In the genomic region with DNA sequence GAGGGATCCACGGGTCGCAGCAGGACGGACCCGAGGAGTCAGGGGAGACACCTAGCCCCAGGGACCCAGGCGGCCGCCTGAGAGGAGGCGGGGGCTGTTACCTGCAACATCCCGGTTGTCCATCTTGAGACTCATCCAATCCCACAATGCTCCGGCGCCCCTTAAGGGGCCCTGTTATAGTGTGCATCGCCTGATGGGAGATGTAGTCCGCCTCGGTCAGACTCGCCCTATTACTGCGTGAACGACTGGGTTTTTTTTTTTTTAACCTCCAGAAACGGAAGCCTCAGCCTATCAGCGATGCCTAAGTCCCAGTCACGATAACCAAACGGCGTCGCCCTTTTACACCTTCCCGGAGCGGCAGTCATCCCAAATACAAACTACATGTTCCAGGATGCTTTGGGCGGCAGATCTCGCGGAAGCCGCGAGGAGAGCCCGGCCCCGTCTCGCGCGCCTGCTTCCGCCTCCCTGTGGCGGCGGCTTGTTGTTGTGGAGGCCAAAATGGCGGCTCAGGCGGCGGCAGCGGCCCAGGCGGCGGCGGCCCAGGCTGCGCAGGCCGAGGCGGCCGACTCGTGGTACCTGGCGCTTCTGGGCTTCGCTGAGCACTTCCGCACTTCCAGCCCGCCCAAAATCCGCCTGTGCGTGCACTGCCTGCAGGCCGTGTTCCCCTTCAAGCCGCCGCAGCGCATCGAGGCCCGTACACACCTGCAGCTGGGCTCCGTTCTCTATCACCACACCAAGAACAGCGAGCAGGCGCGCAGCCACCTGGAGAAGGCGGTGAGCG, we compare ENCODE assay signal across 8 cellular contexts. TPM values are rescaled to one million over a fixed set of nuclear protein-coding genes. Genes with fewer than 3 reads are reported as not detected.
DNase-seq lines count a peak whose midpoint lies in the region; ATAC-seq and TF ChIP-seq lines count a peak whose summit lies in the region.

A gene with protein sequence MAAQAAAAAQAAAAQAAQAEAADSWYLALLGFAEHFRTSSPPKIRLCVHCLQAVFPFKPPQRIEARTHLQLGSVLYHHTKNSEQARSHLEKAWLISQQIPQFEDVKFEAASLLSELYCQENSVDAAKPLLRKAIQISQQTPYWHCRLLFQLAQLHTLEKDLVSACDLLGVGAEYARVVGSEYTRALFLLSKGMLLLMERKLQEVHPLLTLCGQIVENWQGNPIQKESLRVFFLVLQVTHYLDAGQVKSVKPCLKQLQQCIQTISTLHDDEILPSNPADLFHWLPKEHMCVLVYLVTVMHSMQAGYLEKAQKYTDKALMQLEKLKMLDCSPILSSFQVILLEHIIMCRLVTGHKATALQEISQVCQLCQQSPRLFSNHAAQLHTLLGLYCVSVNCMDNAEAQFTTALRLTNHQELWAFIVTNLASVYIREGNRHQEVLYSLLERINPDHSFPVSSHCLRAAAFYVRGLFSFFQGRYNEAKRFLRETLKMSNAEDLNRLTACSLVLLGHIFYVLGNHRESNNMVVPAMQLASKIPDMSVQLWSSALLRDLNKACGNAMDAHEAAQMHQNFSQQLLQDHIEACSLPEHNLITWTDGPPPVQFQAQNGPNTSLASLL (plus strand): TSS at position 468 of the 781 bp plus-strand sequence. CDS start 31 bp downstream, at position 499.
TSS of gene SUGP1 (minus strand) at position 148 of the 781 bp plus-strand sequence. CDS start at position 135, 13 bp downstream.

- DNase-seq in CD14-positive monocyte (ENCODE audit: low spot score) (peak; percentile 85), NCI-H69 (lab: John Stamatoyannopoulos, UW) (peak; percentile 96), dermis microvascular lymphatic vessel endothelial cell (ENCODE audit: low read depth in 2 of 2) (peak; percentile 73 to 92)
- peak; percentile 85 to 86 for DNase-seq in activated CD4-positive, alpha-beta T cell treated with anti-CD3 and anti-CD28 coated beads, Interleukin-2, amount 50 U/mL, for 4 hours
- peak; percentile 91 for DNase-seq in stimulated activated CD4-positive, alpha-beta T cell treated with anti-CD3 and anti-CD28 coated beads, Interleukin-4, amount 100 ng/mL, for 24 hours

- peak within 1 kb of the TSS; percentile 97 to 100 (median 100) for H3K27ac Mint-ChIP-seq in CD14-positive monocyte

- peaks cover 0 to 21% (median 15%) of the 10 kb centered on the region in 4 donors for H3K36me3 ChIP-seq in liver (ENCODE audit: control insufficient read depth in 4 of 4, insufficient read depth in 3 of 4, low read depth in 1 of 4, low read length in 3 of 4)

- peak within 1 kb of the TSS; percentile 62 to 90 (median 71) for H3K4me3 ChIP-seq in liver (ENCODE audit: low read depth in 1 of 3, low read length in 3 of 3)

- no peaks in the 10 kb centered on the region for H3K9me3 ChIP-seq in liver (ENCODE audit: control insufficient read depth in 4 of 4, low read length in 3 of 4)

- peaks cover 10 to 21% (median 17%) of the 10 kb centered on the region in 4 donors for H3K4me1 ChIP-seq in liver (ENCODE audit: control insufficient read depth in 4 of 4, insufficient read depth in 4 of 4, low read length in 3 of 4)

- intact Hi-C loops in CD14-positive monocyte (cut with micrococcal nuclease) = loop anchor here (5.0 to 10.0 kb wide), 3 partner anchors 126 to 297 kb away; partner anchors contain the start of genes BORCS8 (in 2 of the 2), RFXANK (in 2 of the 2) and PBX4 (in 1 of the 2)

- no peaks in the 10 kb centered on the region for H3K27me3 ChIP-seq in liver (ENCODE audit: control insufficient read depth in 4 of 4, insufficient read depth in 4 of 4, low read length in 3 of 4)

- peak; percentile 41 for TF ChIP-seq CTCF in CD14-positive monocyte (IDR thresholded peaks at IDR 0.05)
- TF ChIP-seq CTCF in liver (IDR thresholded peaks at IDR 0.05; ENCODE audit: low read depth, low read length, missing input control) = peak; percentile 39

- H3K9ac ChIP-seq in liver (ENCODE audit: low read depth in 1 of 2, low read length in 2 of 2) = peak within 1 kb of the TSS; percentile 59 to 97

- H3K27me3 Mint-ChIP-seq in CD14-positive monocyte (ENCODE audit: low read depth in 3 of 3) = no peaks in the 10 kb centered on the region

- peak within 1 kb of the TSS; percentile 75 to 92 for H3K27ac ChIP-seq in liver (ENCODE audit: low read depth in 1 of 2, low read length in 2 of 2)

- peaks cover 29% of the 10 kb centered on the region for H3K4me1 Mint-ChIP-seq in CD14-positive monocyte

- peaks cover 30 to 42% of the 10 kb centered on the region in 2 donors for H3K36me3 Mint-ChIP-seq in CD14-positive monocyte

- TF ChIP-seq RAD21 in liver (IDR thresholded peaks at IDR 0.05) = peak; percentile 37 to 46

- H3K4me3 Mint-ChIP-seq in CD14-positive monocyte = peak within 1 kb of the TSS; percentile 90 to 99

- under 1% methylated on average over 67 of the region's 67 CpGs for WGBS in liver

- ATAC-seq in GM19328 (IDR thresholded peaks at IDR 0.05; ENCODE audit: unreplicated experiment) = peak; percentile 85
- ATAC-seq in HG03520 (IDR thresholded peaks at IDR 0.05; ENCODE audit: unreplicated experiment) = peak; percentile 83

- no peaks in the 10 kb centered on the region for H3K9me3 Mint-ChIP-seq in CD14-positive monocyte

TF ChIP-seq in liver, 16 proteins besides CTCF, POLR2A, EP300 and RAD21:
- TF ChIP-seq HNF4G (IDR thresholded peaks at IDR 0.05) (no peak), GABPA (IDR thresholded peaks at IDR 0.05 in 1 of 2, conservative IDR thresholded peaks at IDR 0.05 in 1 of 2) (peak in 1 of 2 donors; percentile 84), NR2F2 (IDR thresholded peaks at IDR 0.05) (no peak), RXRA (IDR thresholded peaks at IDR 0.05) (no peak), EGR1 (IDR thresholded peaks at IDR 0.05; ENCODE audit: low read depth in 2 of 2) (no peak), REST (IDR thresholded peaks at IDR 0.05) (peak; percentile 91), ATF3 (IDR thresholded peaks at IDR 0.05) (no peak), FOXA2 (IDR thresholded peaks at IDR 0.05) (no peak), HNF4A (conservative IDR thresholded peaks at IDR 0.05) (no peak), YY1 (IDR thresholded peaks at IDR 0.05) (peak; percentile 96), FOXA1 (IDR thresholded peaks at IDR 0.05) (peak; percentile 12), TAF1 (conservative IDR thresholded peaks at IDR 0.05) (peak; percentile 98), SP1 (IDR thresholded peaks at IDR 0.05) (peak; percentile 48), JUND (IDR thresholded peaks at IDR 0.05) (no peak)
- TF ChIP-seq, protein P1, sequence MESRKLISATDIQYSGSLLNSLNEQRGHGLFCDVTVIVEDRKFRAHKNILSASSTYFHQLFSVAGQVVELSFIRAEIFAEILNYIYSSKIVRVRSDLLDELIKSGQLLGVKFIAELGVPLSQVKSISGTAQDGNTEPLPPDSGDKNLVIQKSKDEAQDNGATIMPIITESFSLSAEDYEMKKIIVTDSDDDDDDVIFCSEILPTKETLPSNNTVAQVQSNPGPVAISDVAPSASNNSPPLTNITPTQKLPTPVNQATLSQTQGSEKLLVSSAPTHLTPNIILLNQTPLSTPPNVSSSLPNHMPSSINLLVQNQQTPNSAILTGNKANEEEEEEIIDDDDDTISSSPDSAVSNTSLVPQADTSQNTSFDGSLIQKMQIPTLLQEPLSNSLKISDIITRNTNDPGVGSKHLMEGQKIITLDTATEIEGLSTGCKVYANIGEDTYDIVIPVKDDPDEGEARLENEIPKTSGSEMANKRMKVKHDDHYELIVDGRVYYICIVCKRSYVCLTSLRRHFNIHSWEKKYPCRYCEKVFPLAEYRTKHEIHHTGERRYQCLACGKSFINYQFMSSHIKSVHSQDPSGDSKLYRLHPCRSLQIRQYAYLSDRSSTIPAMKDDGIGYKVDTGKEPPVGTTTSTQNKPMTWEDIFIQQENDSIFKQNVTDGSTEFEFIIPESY (IDR thresholded peaks at IDR 0.05) = peak; percentile 99
- TF ChIP-seq, protein P2, sequence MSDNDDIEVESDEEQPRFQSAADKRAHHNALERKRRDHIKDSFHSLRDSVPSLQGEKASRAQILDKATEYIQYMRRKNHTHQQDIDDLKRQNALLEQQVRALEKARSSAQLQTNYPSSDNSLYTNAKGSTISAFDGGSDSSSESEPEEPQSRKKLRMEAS (IDR thresholded peaks at IDR 0.05) = no peak
TF ChIP-seq in liver: peak in this region for 7.

RNA-seq across cellular contexts. Expression of the first gene that starts in this region (rescaled TPM):
- polyA plus RNA-seq in CD14-positive monocyte (10 to 100 TPM in 1 of 2 donors, 1 to 10 TPM in 1; 7.4 to 14.5 TPM), liver (10 to 100 TPM in 1 of 2 donors, 1 to 10 TPM in 1; 7.5 to 12.7 TPM)
- total RNA-seq in dermis microvascular lymphatic vessel endothelial cell (16.9 and 38.2 TPM in 2 replicates), liver (10 to 100 TPM; 23.0 to 31.0 TPM)

RNA-seq across cellular contexts. Expression of gene SUGP1, which starts in this region (rescaled TPM):
- polyA plus RNA-seq in CD14-positive monocyte (10 to 100 TPM; 17.4 to 18.1 TPM), liver (10 to 100 TPM; 12.4 to 18.9 TPM)
- total RNA-seq in dermis microvascular lymphatic vessel endothelial cell (17.7 TPM in 2 replicates), liver (10 to 100 TPM; 11.2 to 17.2 TPM)

Comparison
In these comparisons a context has a peak if more than half of its experiments do, and no peak if none do; other contexts are left out.
1. Peak in every context shown above with its lines: DNase-seq, ATAC-seq, H3K4me3 ChIP-seq and H3K27ac ChIP-seq.